ENCODE assay signal across 6 cellular contexts in the genomic region with DNA sequence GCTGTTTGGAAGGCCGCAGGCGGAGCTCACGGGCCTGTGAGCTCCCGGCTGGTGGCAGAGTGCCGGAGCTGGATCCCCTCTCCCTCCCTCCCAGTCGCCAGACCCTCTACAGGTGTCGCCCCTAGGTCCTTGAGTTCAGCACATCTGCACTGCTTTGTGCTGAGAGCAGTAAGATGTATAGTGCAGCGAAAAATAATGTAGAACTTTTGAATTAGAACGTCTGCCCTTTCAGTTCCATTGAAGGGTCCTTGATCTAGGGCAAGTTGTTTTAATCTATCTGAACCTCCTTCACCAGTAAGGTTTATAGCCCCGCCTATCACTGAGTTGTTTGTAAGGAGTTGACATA. TPM values are rescaled to one million over a fixed set of nuclear protein-coding genes. Genes with fewer than 3 reads are reported as not detected.
A peak's percentile ranks its signal among the peaks of the same experiment; 100 is the strongest.
DNase-seq lines count a peak whose midpoint lies in the region; ATAC-seq lines count a peak whose summit lies in the region.

No MANE protein-coding gene starts in this region.

- peaks cover 15% of the 10 kb centered on the region for H3K36me3 Mint-ChIP-seq in activated naive CD8-positive, alpha-beta T cell treated with anti-CD3 and anti-CD28 coated beads, Interleukin-2, amount 10 ng/mL, durations not matched to agents 7 days and 5 days

- POLR2A ChIA-PET in activated naive CD8-positive, alpha-beta T cell treated with anti-CD3 and anti-CD28 coated beads, Interleukin-2, amount 10 ng/mL, durations not matched to agents 7 days and 5 days (lab: Charles Lee): interaction anchor here (0.6 to 1.0 kb wide), 4 partner anchors 50 to 710 kb away, joined by 3 to 6 read pairs (median 4); a partner anchor contains a TSS

- H3K9me3 Mint-ChIP-seq in activated naive CD8-positive, alpha-beta T cell treated with anti-CD3 and anti-CD28 coated beads, Interleukin-2, amount 10 ng/mL, durations not matched to agents 7 days and 5 days: no peaks in the 10 kb centered on the region

- peak overlapping the region; percentile 85 for H3K27ac Mint-ChIP-seq in activated naive CD8-positive, alpha-beta T cell treated with anti-CD3 and anti-CD28 coated beads, Interleukin-2, amount 10 ng/mL, durations not matched to agents 7 days and 5 days

- peak overlapping the region; percentile 74 to 75 for H3K27ac ChIP-seq in mucosa of rectum (ENCODE audit: low read depth in 2 of 2, low read length in 2 of 2)

- peaks cover 14% of the 10 kb centered on the region in 2 donors for H3K4me1 ChIP-seq in mucosa of rectum (ENCODE audit: control insufficient read depth in 2 of 2, insufficient read depth in 2 of 2, low read length in 2 of 2)

- H3K4me3 ChIP-seq in mucosa of rectum (ENCODE audit: low read length in 2 of 2): peak overlapping the region; percentile 96

- ATAC-seq in GM18502 (IDR thresholded peaks at IDR 0.05; ENCODE audit: poor library complexity, unreplicated experiment) (peak; percentile 70), HG02943 (IDR thresholded peaks at IDR 0.05; ENCODE audit: low read depth, unreplicated experiment) (peak; percentile 58)
- ATAC-seq in activated naive CD8-positive, alpha-beta T cell treated with anti-CD3 and anti-CD28 coated beads, Interleukin-2, amount 10 ng/mL, durations not matched to agents 7 days and 5 days (ENCODE audit: low read depth): peak; percentile 75

- no peaks in the 10 kb centered on the region for H3K27me3 Mint-ChIP-seq in activated naive CD8-positive, alpha-beta T cell treated with anti-CD3 and anti-CD28 coated beads, Interleukin-2, amount 10 ng/mL, durations not matched to agents 7 days and 5 days

- no peaks in the 10 kb centered on the region for H3K27me3 ChIP-seq in mucosa of rectum (ENCODE audit: control insufficient read depth in 2 of 2, insufficient read depth in 2 of 2, low read length in 2 of 2)

- no peaks in the 10 kb centered on the region for H3K9me3 ChIP-seq in mucosa of rectum (ENCODE audit: control insufficient read depth in 2 of 2, low read length in 2 of 2)

- H3K9ac ChIP-seq in mucosa of rectum (ENCODE audit: low read depth in 1 of 2, low read length in 2 of 2): peak overlapping the region; percentile 88 to 93

- peaks cover 24% of the 10 kb centered on the region for H3K4me1 Mint-ChIP-seq in activated naive CD8-positive, alpha-beta T cell treated with anti-CD3 and anti-CD28 coated beads, Interleukin-2, amount 10 ng/mL, durations not matched to agents 7 days and 5 days

- no peak for DNase-seq in activated naive CD8-positive, alpha-beta T cell treated with anti-CD3 and anti-CD28 coated beads, Interleukin-2, amount 10 ng/mL, durations not matched to agents 7 days and 5 days
- no peak for DNase-seq in NCI-H1694 (lab: John Stamatoyannopoulos, UW)
- DNase-seq in superior temporal gyrus (ENCODE audit: extremely low spot score): no peak

- H3K36me3 ChIP-seq in mucosa of rectum (ENCODE audit: control insufficient read depth in 2 of 2, insufficient read depth in 2 of 2, low read length in 2 of 2): peaks cover 27 to 35% of the 10 kb centered on the region in 2 donors

- H3K4me3 Mint-ChIP-seq in activated naive CD8-positive, alpha-beta T cell treated with anti-CD3 and anti-CD28 coated beads, Interleukin-2, amount 10 ng/mL, durations not matched to agents 7 days and 5 days: peak overlapping the region; percentile 92

RNA-seq across cellular contexts. Expression of a gene that starts 0.4 kb away (rescaled TPM):
- total RNA-seq in activated naive CD8-positive, alpha-beta T cell treated with anti-CD3 and anti-CD28 coated beads, Interleukin-2, amount 10 ng/mL, durations not matched to agents 7 days and 5 days: 10 to 100 TPM; 36.1 to 37.0 TPM

RNA-seq across cellular contexts. Expression of a gene that starts 0.5 kb away (rescaled TPM):
- total RNA-seq in activated naive CD8-positive, alpha-beta T cell treated with anti-CD3 and anti-CD28 coated beads, Interleukin-2, amount 10 ng/mL, durations not matched to agents 7 days and 5 days: 10 to 100 TPM; 40.8 to 41.1 TPM

RNA-seq across cellular contexts. Expression of a gene that starts 18.1 kb away (rescaled TPM):
- total RNA-seq in activated naive CD8-positive, alpha-beta T cell treated with anti-CD3 and anti-CD28 coated beads, Interleukin-2, amount 10 ng/mL, durations not matched to agents 7 days and 5 days: not detected

RNA-seq across cellular contexts. Expression of a gene that starts 49.5 kb away (rescaled TPM):
- total RNA-seq in activated naive CD8-positive, alpha-beta T cell treated with anti-CD3 and anti-CD28 coated beads, Interleukin-2, amount 10 ng/mL, durations not matched to agents 7 days and 5 days: 1 to 10 TPM; 6.7 to 6.8 TPM
